Comparison of ENCODE assay signal across 26 cellular contexts in the genomic region with DNA sequence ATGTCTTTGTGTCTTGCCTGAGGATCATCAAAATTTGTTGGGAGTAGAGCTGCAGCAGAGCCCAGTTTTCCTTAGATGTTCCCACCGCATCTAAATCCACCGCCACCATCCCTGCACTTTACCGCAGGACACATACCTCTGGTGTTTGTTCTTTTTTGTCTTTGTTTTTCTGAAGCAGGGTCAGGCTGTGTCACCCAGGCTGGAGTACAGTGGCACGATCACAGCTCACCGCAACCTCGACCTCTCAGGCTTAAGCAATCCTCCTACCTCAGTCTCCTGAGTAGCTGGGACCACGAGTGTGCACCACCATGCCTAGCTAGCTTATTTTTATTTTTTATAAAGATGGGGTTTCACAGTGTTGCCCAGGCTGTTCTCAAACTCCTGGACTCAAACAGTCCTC.
"Had no signal": no experiment of that assay in that cellular context is flagged by ENCODE, and none has a peak within 500 bp of the region (broad histone marks: within the 10 kb centered on the region; RNA-seq: fewer than 3 reads in every experiment).

No MANE protein-coding gene starts in this region.

- H3K9ac ChIP-seq: SK-N-SH had no signal

- ATAC-seq: activated T-cell treated with anti-CD3 and anti-CD28 coated beads, Interleukin-2, amount 50 U/mL, for 72 hours; left lung; lower lobe of right lung; natural killer cell; right cardiac atrium had no signal

- H3K27me3 ChIP-seq: ascending aorta, cardiac muscle cell, colonic mucosa, dorsolateral prefrontal cortex, left lung, spleen, upper lobe of left lung, vagina had no signal

- H3K36me3 Mint-ChIP-seq: natural killer cell had no signal

- H3K27ac ChIP-seq: ascending aorta, cardiac muscle cell, colonic mucosa, dorsolateral prefrontal cortex, left lung, lower lobe of right lung, spleen, upper lobe of left lung, vagina had no signal

- H3K9me3 Mint-ChIP-seq: activated T-cell treated with anti-CD3 and anti-CD28 coated beads, Interleukin-2, amount 50 U/mL, for 72 hours; brain; natural killer cell had no signal

- H3K36me3 ChIP-seq: ascending aorta, cardiac muscle cell, colonic mucosa, left lung, lower lobe of right lung, upper lobe of left lung, vagina had no signal

- H3K4me2 ChIP-seq: SK-N-SH had no signal

- H3K4me3 ChIP-seq: ascending aorta, cardiac muscle cell, colonic mucosa, dorsolateral prefrontal cortex, left lung, lower lobe of right lung, spleen, upper lobe of left lung, vagina had no signal

- H3K27ac Mint-ChIP-seq: brain, natural killer cell had no signal

- H3K9me3 ChIP-seq: ascending aorta, colonic mucosa, left lung, lower lobe of right lung, SK-N-SH, spleen, upper lobe of left lung, vagina had no signal

- DNase-seq: activated CD4-positive, alpha-beta T cell treated with anti-CD3 and anti-CD28 coated beads, Interleukin-2, amount 50 U/mL, for 4 hours; activated CD4-positive, CD25-positive, alpha-beta regulatory T cell treated with anti-CD3 and anti-CD28 coated beads, Interleukin-2, amount 50 U/mL, for 72 hours; activated gamma-delta T cell; activated naive CD4-positive, alpha-beta T cell treated with anti-CD3 and anti-CD28 coated beads, Interleukin-2, amount 50 U/mL, for 16 hours; activated T-cell treated with anti-CD3 and anti-CD28 coated beads, Interleukin-2, amount 50 U/mL, for 72 hours; cerebellar nuclear complex; colonic mucosa; dorsolateral prefrontal cortex; effector memory CD4-positive, alpha-beta T cell; left lung; lower lobe of right lung; mesenchymal stem cell; natural killer cell; posterior cingulate gyrus; right cardiac atrium; SK-N-SH; spleen; stimulated activated naive CD4-positive, alpha-beta T cell treated with Interleukin-2 at 50 U/mL for 16 hours; T-helper 2 cell; upper lobe of left lung had no signal

- H3K4me3 Mint-ChIP-seq: natural killer cell had no signal

- FAIRE-seq: frontal cortex, islet of Langerhans had no signal
